Comparison of ENCODE assay signal across 1 cellular context in the genomic region with DNA sequence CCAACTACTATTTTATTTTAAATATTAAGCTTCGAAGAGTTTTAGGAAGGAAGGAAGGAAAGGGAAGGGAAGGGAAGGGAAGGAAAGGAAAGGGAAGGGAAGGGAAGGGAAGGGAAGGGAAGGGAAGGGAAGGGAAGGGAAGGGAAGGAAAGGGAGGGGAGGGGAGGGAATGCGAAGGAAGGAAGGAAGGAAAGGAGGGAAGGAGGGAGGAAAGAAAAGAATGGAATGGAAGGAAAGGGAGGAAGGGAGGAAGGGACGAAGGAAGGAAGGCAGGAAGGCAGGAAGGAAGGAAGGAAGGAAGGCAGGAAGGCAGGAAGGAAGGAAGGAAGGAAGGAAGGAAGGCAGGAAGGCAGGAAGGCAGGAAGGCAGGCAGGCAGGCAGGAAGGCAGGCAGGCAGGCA. TPM values are rescaled to one million over a fixed set of nuclear protein-coding genes. Genes with fewer than 3 reads are reported as not detected.
"Had no signal": no experiment of that assay in that cellular context is flagged by ENCODE, and none has a peak within 500 bp of the region (broad histone marks: within the 10 kb centered on the region; RNA-seq: fewer than 3 reads in every experiment).

No MANE protein-coding gene starts in this region.

RNA-seq across cellular contexts. Expression of a gene that starts 29.7 kb away (rescaled TPM):
- total RNA-seq: activated CD8-positive, alpha-beta T cell treated with anti-CD3 and anti-CD28 coated beads, Interleukin-2, amount 10 ng/mL, durations not matched to agents 7 days and 5 days had no signal
